33 cellular contexts compared by ENCODE assay signal in genomic region chr6:93343476-93343875, GRCh38.
"Had no signal": no experiment of that assay in that cellular context is flagged by ENCODE, and none has a peak within 500 bp of the region (broad histone marks: within the 10 kb centered on the region; RNA-seq: fewer than 3 reads in every experiment).

No MANE protein-coding gene starts in this region.

- H3K9me3 Mint-ChIP-seq: activated B cell treated with CpG ODN at 0.5 μM for 24 hours; activated naive CD4-positive, alpha-beta T cell treated with anti-CD3 and anti-CD28 coated beads, Interleukin-2, amount 10 ng/mL, durations not matched to agents 7 days and 5 days; activated naive CD8-positive, alpha-beta T cell treated with anti-CD3 and anti-CD28 coated beads, Interleukin-2, amount 50 U/mL, for 24 hours had no signal

- H3K4me3 ChIP-seq: K562, SJCRH30 had no signal

- H3K9me3 ChIP-seq: SJCRH30 had no signal

- H3K27me3 ChIP-seq: brain microvascular endothelial cell, SJCRH30 had no signal

- H3K4me1 Mint-ChIP-seq: activated B cell treated with CpG ODN at 0.5 μM for 24 hours; activated naive CD4-positive, alpha-beta T cell treated with anti-CD3 and anti-CD28 coated beads, Interleukin-2, amount 10 ng/mL, durations not matched to agents 7 days and 5 days; activated naive CD8-positive, alpha-beta T cell treated with anti-CD3 and anti-CD28 coated beads, Interleukin-2, amount 50 U/mL, for 24 hours had no signal

- H3K4me1 ChIP-seq: SJCRH30 had no signal

- ATAC-seq: activated naive CD8-positive, alpha-beta T cell treated with anti-CD3 and anti-CD28 coated beads, Interleukin-2, amount 50 U/mL, for 24 hours; K562; Panc1 had no signal

- H3K4me3 Mint-ChIP-seq: activated B cell treated with CpG ODN at 0.5 μM for 24 hours; activated CD4-positive, alpha-beta memory T cell treated with anti-CD3 and anti-CD28 coated beads for 36 hours; activated naive CD4-positive, alpha-beta T cell treated with anti-CD3 and anti-CD28 coated beads, Interleukin-2, amount 10 ng/mL, durations not matched to agents 7 days and 5 days; activated naive CD8-positive, alpha-beta T cell; activated naive CD8-positive, alpha-beta T cell treated with anti-CD3 and anti-CD28 coated beads, Interleukin-2, amount 50 U/mL, for 24 hours had no signal

- H3K27ac ChIP-seq: brain microvascular endothelial cell, SJCRH30, VCaP had no signal

- H3K27ac Mint-ChIP-seq: activated B cell treated with CpG ODN at 0.5 μM for 24 hours; activated CD4-positive, alpha-beta memory T cell treated with anti-CD3 and anti-CD28 coated beads for 36 hours; activated naive CD4-positive, alpha-beta T cell treated with anti-CD3 and anti-CD28 coated beads, Interleukin-2, amount 10 ng/mL, durations not matched to agents 7 days and 5 days; activated naive CD8-positive, alpha-beta T cell; activated naive CD8-positive, alpha-beta T cell treated with anti-CD3 and anti-CD28 coated beads, Interleukin-2, amount 50 U/mL, for 24 hours had no signal

- DNase-seq: activated B cell treated with CpG ODN at 0.5 μM for 24 hours; activated CD4-positive, alpha-beta memory T cell treated with anti-CD3 and anti-CD28 coated beads for 36 hours; activated CD4-positive, alpha-beta T cell treated with anti-CD3 and anti-CD28 coated beads for 4 hours; activated CD4-positive, alpha-beta T cell treated with anti-CD3 and anti-CD28 coated beads, Interleukin-2, amount 50 U/mL, for 1 hour; activated CD4-positive, CD25-positive, alpha-beta regulatory T cell treated with anti-CD3 and anti-CD28 coated beads, Interleukin-2, amount 50 U/mL, for 72 hours; activated CD8-positive, alpha-beta memory T cell treated with anti-CD3 and anti-CD28 coated beads, Interleukin-2, amount 50 U/mL, for 48 hours; activated effector memory CD4-positive, alpha-beta T cell treated with Interleukin-2 at 50 U/mL for 16 hours; activated naive CD4-positive, alpha-beta T cell treated with anti-CD3 and anti-CD28 coated beads, Interleukin-2, amount 10 ng/mL, durations not matched to agents 7 days and 5 days; activated naive CD8-positive, alpha-beta T cell treated with anti-CD3 and anti-CD28 coated beads, Interleukin-2, amount 50 U/mL, for 24 hours; activated T-cell treated with anti-CD3 and anti-CD28 coated beads, Interleukin-2, amount 50 U/mL, for 48 hours; amniotic stem cell; aorta; brain microvascular endothelial cell; central memory CD4-positive, alpha-beta T cell; NCI-H1092 treated with DMSO at 0.1 percent for 48 hours; NCI-H1436; NCI-H187; NCI-H2029 treated with DMSO at 0.1 percent for 48 hours; NCI-H2107; NCI-H226; NCI-H446 treated with DMSO at 0.1 percent for 48 hours; NCI-H524; NCI-H774; SHP77; SJCRH30; SW 1271; T-helper 1 cell; T-helper 2 cell; T-helper 9 cell had no signal

- H3K36me3 ChIP-seq: brain microvascular endothelial cell had no signal

- H3K27me3 Mint-ChIP-seq: activated B cell treated with CpG ODN at 0.5 μM for 24 hours; activated CD4-positive, alpha-beta memory T cell treated with anti-CD3 and anti-CD28 coated beads for 36 hours; activated naive CD4-positive, alpha-beta T cell treated with anti-CD3 and anti-CD28 coated beads, Interleukin-2, amount 10 ng/mL, durations not matched to agents 7 days and 5 days; activated naive CD8-positive, alpha-beta T cell; activated naive CD8-positive, alpha-beta T cell treated with anti-CD3 and anti-CD28 coated beads, Interleukin-2, amount 50 U/mL, for 24 hours had no signal

- H3K36me3 Mint-ChIP-seq: activated CD4-positive, alpha-beta memory T cell treated with anti-CD3 and anti-CD28 coated beads for 36 hours; activated naive CD4-positive, alpha-beta T cell treated with anti-CD3 and anti-CD28 coated beads, Interleukin-2, amount 10 ng/mL, durations not matched to agents 7 days and 5 days; activated naive CD8-positive, alpha-beta T cell had no signal
